ENCODE assay signal across 1 cellular context in genomic region chr20:38685853-38686473, GRCh38.
TF ChIP-seq lines count a peak whose summit lies in the region.

No MANE protein-coding gene starts in this region.

TF ChIP-seq in HepG2, 621 proteins besides CTCF, POLR2A, EP300 and RAD21 (continued from another document and continues in another):
- no peak for TF ChIP-seq GMEB1 (CRISPR knock-in tag; IDR thresholded peaks at IDR 0.05; ENCODE audit: borderline replicate concordance)
- no peak for TF ChIP-seq RAD51 (IDR thresholded peaks at IDR 0.05; ENCODE audit: borderline replicate concordance)
- TF ChIP-seq CREM (IDR thresholded peaks at IDR 0.05): no peak
- TF ChIP-seq CREM (CRISPR knock-in tag; IDR thresholded peaks at IDR 0.05): 0 out of 2 replicates have a peak, but pooled peaks have one; percentile 25
- TF ChIP-seq ZNF792 (CRISPR knock-in tag; IDR thresholded peaks at IDR 0.05): peak; percentile 97
- peak; percentile 87 for TF ChIP-seq ZNF3 (CRISPR knock-in tag; IDR thresholded peaks at IDR 0.05)
- peak; percentile 89 for TF ChIP-seq ZFP36L1 (CRISPR knock-in tag; IDR thresholded peaks at IDR 0.05)
- peak; percentile 50; the same call in 1 of the 2 replicates for TF ChIP-seq PAXIP1 (CRISPR knock-in tag; conservative IDR thresholded peaks at IDR 0.05)
- TF ChIP-seq ATF7 (IDR thresholded peaks at IDR 0.05): no peak
- no peak for TF ChIP-seq ATF7 (CRISPR knock-in tag; IDR thresholded peaks at IDR 0.05)
- TF ChIP-seq NCOA5 (CRISPR knock-in tag; IDR thresholded peaks at IDR 0.05): peak; percentile 77; the same call in 1 of the 2 replicates
- peak; percentile 76 for TF ChIP-seq ZNF652 (CRISPR knock-in tag; IDR thresholded peaks at IDR 0.05; ENCODE audit: borderline replicate concordance, low read depth)
- no peak for TF ChIP-seq SRSF9 (IDR thresholded peaks at IDR 0.05; ENCODE audit: borderline replicate concordance, insufficient read depth, low read depth, low read length, poor library complexity, severe bottlenecking)
- TF ChIP-seq ZNF143 (CRISPR knock-in tag; IDR thresholded peaks at IDR 0.05): no peak
- TF ChIP-seq ZBTB44 (CRISPR knock-in tag; IDR thresholded peaks at IDR 0.05): peak; percentile 99
- no peak for TF ChIP-seq ZNF562 (CRISPR knock-in tag; IDR thresholded peaks at IDR 0.05; ENCODE audit: borderline replicate concordance)
- peak; percentile 86 for TF ChIP-seq KMT2B (CRISPR knock-in tag; IDR thresholded peaks at IDR 0.05)
- no peak; the same call in 1 of the 2 replicates for TF ChIP-seq ELF4 (CRISPR knock-in tag; IDR thresholded peaks at IDR 0.05; ENCODE audit: borderline replicate concordance)
- TF ChIP-seq BORCS8-MEF2B (CRISPR knock-in tag; IDR thresholded peaks at IDR 0.05): peak; percentile 99
- TF ChIP-seq NFE2L1 (CRISPR knock-in tag; IDR thresholded peaks at IDR 0.05; ENCODE audit: borderline replicate concordance): no peak
- TF ChIP-seq ZNF564 (CRISPR knock-in tag; IDR thresholded peaks at IDR 0.05): peak; percentile 63; the same call in 1 of the 2 replicates
- TF ChIP-seq SP1 (IDR thresholded peaks at IDR 0.05): no peak
- TF ChIP-seq SP1 (CRISPR knock-in tag; IDR thresholded peaks at IDR 0.05): 0 out of 2 replicates have a peak, but pooled peaks have one; percentile 53
- no peak for TF ChIP-seq SMARCC2 (IDR thresholded peaks at IDR 0.05)
- no peak for TF ChIP-seq ZNF512 (CRISPR knock-in tag; IDR thresholded peaks at IDR 0.05)
- peak; percentile 95 for TF ChIP-seq MLXIP (CRISPR knock-in tag; IDR thresholded peaks at IDR 0.05; ENCODE audit: borderline replicate concordance)
- TF ChIP-seq ZNF570 (CRISPR knock-in tag; IDR thresholded peaks at IDR 0.05; ENCODE audit: borderline replicate concordance): 0 out of 2 replicates have a peak, but pooled peaks have one; percentile 63
- TF ChIP-seq KDM1A (CRISPR knock-in tag; IDR thresholded peaks at IDR 0.05): no peak
- no peak for TF ChIP-seq MTF2 (CRISPR knock-in tag; IDR thresholded peaks at IDR 0.05; ENCODE audit: borderline replicate concordance)
- TF ChIP-seq NCOA1 (CRISPR knock-in tag; IDR thresholded peaks at IDR 0.05): 0 out of 2 replicates have a peak, but pooled peaks have one; percentile 53
- peak; percentile 94; the same call in 1 of the 2 replicates for TF ChIP-seq ZNF614 (CRISPR knock-in tag; IDR thresholded peaks at IDR 0.05; ENCODE audit: borderline replicate concordance)
- peak; percentile 87 for TF ChIP-seq HOXD1 (CRISPR knock-in tag; IDR thresholded peaks at IDR 0.05)
- TF ChIP-seq BCL3 (CRISPR knock-in tag; IDR thresholded peaks at IDR 0.05): peak; percentile 73; the same call in 1 of the 2 replicates
- peak; percentile 87; the same call in 1 of the 2 replicates for TF ChIP-seq ZNF605 (CRISPR knock-in tag; IDR thresholded peaks at IDR 0.05)
- peak; percentile 75 for TF ChIP-seq ZMYM4 (CRISPR knock-in tag; IDR thresholded peaks at IDR 0.05)
- TF ChIP-seq ZBTB8A (CRISPR knock-in tag; IDR thresholded peaks at IDR 0.05; ENCODE audit: borderline replicate concordance, low read depth): peak; percentile 69; the same call in 1 of the 2 replicates
- TF ChIP-seq SATB2 (CRISPR knock-in tag; IDR thresholded peaks at IDR 0.05): peak; percentile 99
- TF ChIP-seq ZNF414 (CRISPR knock-in tag; IDR thresholded peaks at IDR 0.05): no peak
- TF ChIP-seq CEBPB (IDR thresholded peaks at IDR 0.05; ENCODE audit: borderline replicate concordance, low read depth, low read length): no peak
- no peak for TF ChIP-seq RFX5 (IDR thresholded peaks at IDR 0.05; ENCODE audit: low read depth, low read length)
- TF ChIP-seq THAP7 (CRISPR knock-in tag; IDR thresholded peaks at IDR 0.05): no peak
- TF ChIP-seq RFX1 (IDR thresholded peaks at IDR 0.05): no peak
- peak; percentile 97 for TF ChIP-seq ZNF83 (CRISPR knock-in tag; IDR thresholded peaks at IDR 0.05; ENCODE audit: borderline replicate concordance)
- no peak for TF ChIP-seq CBX1 (IDR thresholded peaks at IDR 0.05; ENCODE audit: low read depth)
- peak; percentile 73; the same call in 1 of the 2 replicates for TF ChIP-seq ZNF367 (CRISPR knock-in tag; IDR thresholded peaks at IDR 0.05; ENCODE audit: borderline replicate concordance)
- no peak for TF ChIP-seq NONO (IDR thresholded peaks at IDR 0.05)
- TF ChIP-seq NONO (CRISPR knock-in tag; conservative IDR thresholded peaks at IDR 0.05): no peak
- TF ChIP-seq RNF219 (CRISPR knock-in tag; IDR thresholded peaks at IDR 0.05): peak; percentile 41; the same call in 1 of the 2 replicates
- TF ChIP-seq THAP8 (CRISPR knock-in tag; IDR thresholded peaks at IDR 0.05; ENCODE audit: borderline replicate concordance): no peak
- TF ChIP-seq RCOR2 (CRISPR knock-in tag; IDR thresholded peaks at IDR 0.05): no peak
- peak; percentile 91; the same call in 1 of the 2 replicates for TF ChIP-seq ZNF530 (CRISPR knock-in tag; IDR thresholded peaks at IDR 0.05; ENCODE audit: low read depth)
- no peak for TF ChIP-seq ZNF24 (IDR thresholded peaks at IDR 0.05)
